Comparison of ENCODE assay signal across 8 cellular contexts in the genomic region with DNA sequence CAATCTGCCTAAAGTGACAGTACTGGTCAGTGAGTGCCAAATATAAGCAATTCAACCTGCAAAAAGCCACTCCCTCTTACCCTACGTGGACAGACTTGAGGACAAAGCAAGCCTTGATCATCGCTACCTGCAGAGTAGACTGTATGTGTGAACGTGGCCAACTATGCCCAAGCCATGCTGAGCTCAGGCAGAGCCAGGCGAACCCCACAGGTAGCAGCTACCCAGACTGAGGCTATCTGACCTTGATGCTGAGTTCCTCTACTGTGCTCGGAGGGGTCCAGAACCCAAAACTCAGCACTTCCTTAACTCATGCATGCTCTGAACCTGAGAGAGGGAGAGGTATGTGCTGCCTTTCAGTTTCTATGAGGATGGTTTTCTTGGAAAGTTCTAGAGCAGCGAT.
"Had no signal": no experiment of that assay in that cellular context is flagged by ENCODE, and none has a peak within 500 bp of the region (broad histone marks: within the 10 kb centered on the region; RNA-seq: fewer than 3 reads in every experiment).

No MANE protein-coding gene starts in this region.

- DNase-seq: GDM1, GF-D8 had no signal

- FAIRE-seq: G401.6, GM12878, GM12891, GM12892, GM18507, GM19239 had no signal

- H3K4me3 ChIP-seq: GM12878 had no signal
